In the genomic region with DNA sequence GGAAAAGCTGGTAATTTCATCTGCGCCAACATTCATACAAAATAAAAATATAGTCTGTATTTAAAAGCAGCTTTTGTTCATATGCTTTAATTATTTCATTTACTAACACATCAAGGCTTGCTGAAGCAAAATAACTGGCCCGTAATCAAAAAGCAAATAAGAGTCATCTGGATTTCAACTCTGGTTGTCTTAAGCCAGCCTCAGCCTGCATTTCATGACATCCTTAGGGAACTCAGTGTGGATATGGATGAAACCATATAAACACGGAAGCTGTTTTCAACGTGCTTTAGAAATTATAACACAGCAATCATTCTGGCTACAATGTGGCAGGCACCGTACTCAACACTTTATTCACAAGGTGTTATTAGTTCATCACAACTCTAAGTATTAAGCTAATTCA, we compare ENCODE assay signal across 8 cellular contexts. TPM values are rescaled to one million over a fixed set of nuclear protein-coding genes. Genes with fewer than 3 reads are reported as not detected.
DNase-seq lines count a peak whose midpoint lies in the region; TF ChIP-seq lines count a peak whose summit lies in the region.

No MANE protein-coding gene starts in this region.

- H3K27ac ChIP-seq in OCI-LY3 (ENCODE audit: low read length): no peak overlapping the region
- H3K27ac ChIP-seq in osteoblast (ENCODE audit: low read depth, low read length): peak overlapping the region; percentile 81

- POLR2A ChIA-PET in Caco-2 (lab: Charles Lee): interaction anchor here (0.7 kb wide), 1 partner anchor 631 kb away, joined by 9 read pairs; no protein-coding TSS in a partner anchor

- peak overlapping the region; percentile 84 for H3K4me2 ChIP-seq in OCI-LY3 (ENCODE audit: low read length)
- H3K4me2 ChIP-seq in osteoblast (ENCODE audit: insufficient read depth, low read length): peak overlapping the region; percentile 83

- H3K4me1 Mint-ChIP-seq in Caco-2 (ENCODE audit: low read depth, unreplicated experiment): no peaks in the 10 kb centered on the region

- DNase-seq in Caco-2 (no peak), epithelial cell of esophagus (ENCODE audit: low read depth) (peak; percentile 29), osteoblast (ENCODE audit: insufficient read length, low spot score, missing footprints) (no peak), SHP77 treated with DMSO at 0.1 percent for 48 hours (lab: John Stamatoyannopoulos, UW) (no peak), NCI-H345 (lab: John Stamatoyannopoulos, UW) (no peak), NCI-H2107 treated with DMSO at 0.1 percent for 48 hours (lab: John Stamatoyannopoulos, UW; ENCODE audit: unreplicated experiment) (no peak)
- DNase-seq in stimulated activated CD8-positive, alpha-beta memory T cell treated with anti-CD3 and anti-CD28 coated beads, Interleukin-4, amount 100 ng/mL, for 48 hours: no peak

- no peaks in the 10 kb centered on the region for H3K36me3 Mint-ChIP-seq in Caco-2 (ENCODE audit: insufficient read depth, unreplicated experiment)

- peak overlapping the region; percentile 72 for H3K4me3 ChIP-seq in Caco-2 (ENCODE audit: low read depth, low read length)
- H3K4me3 ChIP-seq in OCI-LY3 (ENCODE audit: low read length): peak overlapping the region; percentile 99
- H3K4me3 ChIP-seq in epithelial cell of esophagus (ENCODE audit: low read length): peak overlapping the region; percentile 95
- peak overlapping the region; percentile 91 for H3K4me3 ChIP-seq in osteoblast (ENCODE audit: insufficient read depth, low read length)

- H3K79me2 ChIP-seq in OCI-LY3 (ENCODE audit: low read length): peaks cover 56% of the 10 kb centered on the region
- peaks cover 53% of the 10 kb centered on the region for H3K79me2 ChIP-seq in osteoblast (ENCODE audit: insufficient read depth, low read length)

- TF ChIP-seq CTCF in Caco-2 (IDR thresholded peaks at IDR 0.05; ENCODE audit: insufficient read depth in 1 of 2, low read depth in 1 of 2, low read length in 1 of 2, severe bottlenecking in 1 of 2, unreplicated experiment in 1 of 2) (no peak), OCI-LY3 (IDR thresholded peaks at IDR 0.05; ENCODE audit: low read depth, low read length) (no peak), epithelial cell of esophagus (IDR thresholded peaks at IDR 0.05; ENCODE audit: insufficient read depth, low read depth, low read length, missing control alignments) (no peak), osteoblast (IDR thresholded peaks at IDR 0.05; ENCODE audit: extremely low read depth, low read depth, low read length) (no peak)

- intact Hi-C loops in Caco-2 (cut with micrococcal nuclease; ENCODE audit: unreplicated experiment): loop anchor here (1.0 kb wide), 2 partner anchors 40 to 310 kb away; no protein-coding TSS in a partner anchor

- peaks cover 10% of the 10 kb centered on the region; the same call in 1 of the 2 replicates for H4K20me1 ChIP-seq in OCI-LY3 (ENCODE audit: insufficient read depth, low read length)
- peaks cover 9% of the 10 kb centered on the region for H4K20me1 ChIP-seq in osteoblast (ENCODE audit: insufficient read depth, low read length)

- H3K36me3 ChIP-seq in Caco-2 (ENCODE audit: control insufficient read depth, insufficient read depth, low read length): no peaks in the 10 kb centered on the region
- H3K36me3 ChIP-seq in OCI-LY3 (replicated peaks; ENCODE audit: low read depth, low read length): peaks cover 15% of the 10 kb centered on the region
- no peaks in the 10 kb centered on the region for H3K36me3 ChIP-seq in osteoblast (ENCODE audit: insufficient read depth, low read length)

- no TSS peak for BruUV-seq in Caco-2 (replicated peaks; lab: Mats Ljungman, UMichigan)

- H3K9me3 ChIP-seq in Caco-2 (no peaks in the 10 kb centered on the region), OCI-LY3 (ENCODE audit: insufficient read depth, low read length) (no peaks in the 10 kb centered on the region), osteoblast (ENCODE audit: low read depth, low read length) (no peaks in the 10 kb centered on the region)

- peak overlapping the region; percentile 88 for H3K9ac ChIP-seq in OCI-LY3 (ENCODE audit: low read length)

- peak overlapping the region; percentile 79 for H3K4me3 Mint-ChIP-seq in Caco-2 (ENCODE audit: unreplicated experiment)

- H2AFZ ChIP-seq in OCI-LY3 (ENCODE audit: low read depth, low read length) (0 out of 2 replicates have a peak overlapping the region, but pooled peaks have one; percentile 99), osteoblast (ENCODE audit: low read length) (peak overlapping the region; percentile 97)

- no peaks in the 10 kb centered on the region for H3K4me1 ChIP-seq in Caco-2
- peaks cover 11% of the 10 kb centered on the region; the same call in 1 of the 2 replicates for H3K4me1 ChIP-seq in OCI-LY3 (ENCODE audit: low read length)
- H3K4me1 ChIP-seq in osteoblast (ENCODE audit: insufficient read depth, low read length): peaks cover 10% of the 10 kb centered on the region

- CTCF ChIA-PET in Caco-2 (lab: Charles Lee): no interaction called here

- no peaks in the 10 kb centered on the region for H3K27me3 ChIP-seq in Caco-2 (replicated peaks; ENCODE audit: control insufficient read depth, insufficient read depth, low read length)
- no peaks in the 10 kb centered on the region for H3K27me3 ChIP-seq in OCI-LY3 (ENCODE audit: low read depth, low read length)
- no peaks in the 10 kb centered on the region for H3K27me3 ChIP-seq in osteoblast (ENCODE audit: insufficient read depth, low read length)

- no peaks in the 10 kb centered on the region for H3K9me3 Mint-ChIP-seq in Caco-2 (ENCODE audit: unreplicated experiment)

- H3K27ac Mint-ChIP-seq in Caco-2 (ENCODE audit: unreplicated experiment): peak overlapping the region; percentile 82

- H3K27me3 Mint-ChIP-seq in Caco-2 (ENCODE audit: insufficient read depth, unreplicated experiment): no peaks in the 10 kb centered on the region

RNA-seq across cellular contexts. Expression of a gene that starts 0.9 kb away (rescaled TPM):
- total RNA-seq in Caco-2 (2022) (62.4 and 68.1 TPM in 2 replicates), osteoblast (23.5 and 24.8 TPM in 2 replicates)

RNA-seq across cellular contexts. Expression of a gene that starts 58.3 kb away (rescaled TPM):
- total RNA-seq in Caco-2 (2022) (27.5 and 27.7 TPM in 2 replicates), osteoblast (21.0 and 21.8 TPM in 2 replicates)
